Comparison of ENCODE assay signal across 11 cellular contexts in genomic region chr12:131923260-131923659, GRCh38. TPM values are rescaled to one million over a fixed set of nuclear protein-coding genes. Genes with fewer than 3 reads are reported as not detected.
DNase-seq lines count a peak whose midpoint lies in the region; ATAC-seq, FAIRE-seq and TF ChIP-seq lines count a peak whose summit lies in the region.
"Had no signal": no experiment of that assay in that cellular context is flagged by ENCODE, and none has a peak within 500 bp of the region (broad histone marks: within the 10 kb centered on the region; RNA-seq: fewer than 3 reads in every experiment).

No MANE protein-coding gene starts in this region.

- BruUV-seq in GM12878 (replicated peaks; lab: Mats Ljungman, UMichigan), result no TSS peak

- WGBS in GM12878 (ENCODE audit: insufficient coverage, insufficient replicate concordance, low lambda C conversion rate, missing lambda C conversion rate), result 14% methylated on average over 11 of the region's 11 CpGs
- 90% methylated on average over 11 of the region's 11 CpGs for WGBS in smooth muscle cell (ENCODE audit: low lambda C conversion rate)

- FAIRE-seq in GM12878 (lab: Jason Lieb, UNC), result peak; percentile 95

- TF ChIP-seq CTCF in GM12878 (IDR thresholded peaks at IDR 0.05 in 2 of 3, conservative IDR thresholded peaks at IDR 0.05 in 1 of 3; ENCODE audit: control insufficient read depth in 2 of 3, extremely low read depth in 1 of 3, insufficient read depth in 1 of 3, low read depth in 3 of 3, low read length in 3 of 3), result no peak
- no peak for TF ChIP-seq CTCF in smooth muscle cell (IDR thresholded peaks at IDR 0.05; ENCODE audit: borderline replicate concordance, insufficient read depth, poor library complexity, severe bottlenecking)

- intact Hi-C loops in GM12878 (cut with micrococcal nuclease; ENCODE audit: unreplicated experiment), result no loop called here
- intact Hi-C loops in sciatic nerve (cut with DNase I), result no loop called here

- H3K4me2 ChIP-seq in GM12878 (ENCODE audit: control insufficient read depth, insufficient read depth) (peak overlapping the region; percentile 77), smooth muscle cell (no peak overlapping the region)

- RAD21 ChIA-PET in GM12878 (lab: Charles Lee; ENCODE audit: unreplicated experiment), result no interaction called here

- no peaks in the 10 kb centered on the region for H3K9me3 ChIP-seq in GM12878 (replicated peaks; ENCODE audit: control insufficient read depth, insufficient read depth, low read length)
- no peaks in the 10 kb centered on the region for H3K9me3 ChIP-seq in smooth muscle cell (replicated peaks; ENCODE audit: low read depth)
- H3K9me3 ChIP-seq: gastrocnemius medialis had no signal

- CTCF ChIA-PET in GM12878 (lab: Yijun Ruan, JAX), result no interaction called here

- peak; percentile 60 for ATAC-seq in GM18499 (IDR thresholded peaks at IDR 0.05; ENCODE audit: insufficient read depth, unreplicated experiment)
- ATAC-seq in GM21360 (IDR thresholded peaks at IDR 0.05; ENCODE audit: unreplicated experiment), result peak; percentile 70
- peak; percentile 65 for ATAC-seq in HG03064 (IDR thresholded peaks at IDR 0.05; ENCODE audit: low read depth, unreplicated experiment)
- peak; percentile 87 for ATAC-seq in GM12878
- ATAC-seq in sciatic nerve, result no peak
- ATAC-seq: gastrocnemius medialis had no signal

- H3K27me3 ChIP-seq in GM12878 (replicated peaks in 1 of 2; ENCODE audit: control insufficient read depth in 2 of 2, insufficient read depth in 2 of 2, low read length in 1 of 2), result no peaks in the 10 kb centered on the region
- no peaks in the 10 kb centered on the region for H3K27me3 ChIP-seq in smooth muscle cell (ENCODE audit: low read depth)
- H3K27me3 ChIP-seq: gastrocnemius medialis had no signal

- TF ChIP-seq RAD21 in GM12878 (IDR thresholded peaks at IDR 0.05; ENCODE audit: insufficient read depth, low read depth, low read length), result no peak

- SMC1A ChIA-PET in GM12878 (lab: Charles Lee; ENCODE audit: uncharacterized antibody, unreplicated experiment), result no interaction called here

- in situ Hi-C loops in GM12878 (cut with MboI), result no loop called here

- H3K4me1 ChIP-seq in GM12878 (ENCODE audit: control insufficient read depth, insufficient read depth, low read length) (peaks cover 21% of the 10 kb centered on the region), smooth muscle cell (ENCODE audit: low read depth) (no peaks in the 10 kb centered on the region)
- H3K4me1 ChIP-seq: gastrocnemius medialis had no signal

- H3K9ac ChIP-seq in GM12878 (ENCODE audit: control insufficient read depth, insufficient read depth, low read length), result no peak overlapping the region; the same call in 1 of the 2 replicates
- H3K9ac ChIP-seq in smooth muscle cell (ENCODE audit: low read depth), result no peak overlapping the region

- TF ChIP-seq POLR2A in GM12878 (IDR thresholded peaks at IDR 0.05; ENCODE audit: low read depth, low read length), result peak; percentile 71

- peak; percentile 11 to 55; a peak in 2 of 4 replicates for TF ChIP-seq EP300 in GM12878 (IDR thresholded peaks at IDR 0.05; ENCODE audit: borderline replicate concordance in 1 of 2, control insufficient read depth in 1 of 2, low read depth in 2 of 2, low read length in 2 of 2)

- H3K79me2 ChIP-seq in GM12878 (ENCODE audit: control insufficient read depth, insufficient read depth, low read length), result no peaks in the 10 kb centered on the region
- no peaks in the 10 kb centered on the region for H3K79me2 ChIP-seq in smooth muscle cell (ENCODE audit: low read depth)

- H4K20me1 ChIP-seq in GM12878 (ENCODE audit: control insufficient read depth, insufficient read depth) (no peaks in the 10 kb centered on the region), smooth muscle cell (ENCODE audit: low read depth) (no peaks in the 10 kb centered on the region)

- H2AFZ ChIP-seq in GM12878 (ENCODE audit: control insufficient read depth, low read depth, low read length) (peak overlapping the region; percentile 28), smooth muscle cell (ENCODE audit: low read depth) (no peak overlapping the region)

- no peaks in the 10 kb centered on the region for H3F3A ChIP-seq in smooth muscle cell (ENCODE audit: low read depth)

- POLR2A ChIA-PET in GM12878 (lab: Charles Lee), result no interaction called here

- H3K36me3 ChIP-seq in GM12878 (ENCODE audit: control insufficient read depth in 2 of 2, insufficient read depth in 2 of 2, low read length in 1 of 2), result no peaks in the 10 kb centered on the region; a peak in 1 of 4 replicates
- H3K36me3 ChIP-seq in smooth muscle cell (ENCODE audit: low read depth), result no peaks in the 10 kb centered on the region

- H3K4me3 ChIP-seq in GM12878 (no peak overlapping the region), smooth muscle cell (no peak overlapping the region)
- H3K4me3 ChIP-seq: gastrocnemius medialis had no signal

- H3K27ac ChIP-seq in GM12878 (ENCODE audit: control insufficient read depth, insufficient read depth) (peak overlapping the region; percentile 56), smooth muscle cell (ENCODE audit: low read depth) (no peak overlapping the region)

- DNase-seq in GM12878 (ENCODE audit: low read depth, low spot score) (peak; percentile 38), HUDEP-2 (lab: John Stamatoyannopoulos, UW; ENCODE audit: unreplicated experiment in 76 of 76) (no peak), sciatic nerve (ENCODE audit: low spot score) (no peak), NCI-H146 (lab: John Stamatoyannopoulos, UW) (no peak), smooth muscle cell (lab: John Stamatoyannopoulos, UW; ENCODE audit: unreplicated experiment) (no peak)
- DNase-seq: activated CD4-positive, alpha-beta T cell treated with anti-CD3 and anti-CD28 coated beads, Interleukin-2, amount 50 U/mL, for 1 hour; DMS153; gastrocnemius medialis had no signal

TF ChIP-seq in GM12878, 131 proteins besides CTCF, POLR2A, EP300 and RAD21 (continues in another document):
- TF ChIP-seq KAT2A (conservative IDR thresholded peaks at IDR 0.05; ENCODE audit: control insufficient read depth, low read depth, low read length), result no peak

RNA-seq across cellular contexts. Expression of gene PUS1, which starts 5.8 kb away (rescaled TPM):
- total RNA-seq in GM12878 (2013; cell fraction: nucleolus; rRNA removed), result 48.8 and 58.1 TPM in 2 replicates
- total RNA-seq in GM12878 (2014; rRNA removed) (28.7 and 33.5 TPM in 2 replicates), GM12878 (2014; rRNA removed; fragmentation: Illumina TruSeq; extraction: Trizol) (13.7 and 14.9 TPM in 2 replicates), GM12878 (2021) (66.4 and 74.2 TPM in 2 replicates), sciatic nerve (16.3 TPM), smooth muscle cell (2.6 and 22.2 TPM in 2 replicates)
- 18.3 TPM for polyA plus RNA-seq in GM12878 (2011; ENCODE audit: low read depth)
- polyA plus RNA-seq in GM12878 (2011; rRNA removed) (12.6 and 23.2 TPM in 2 replicates), GM12878 (2014; fragmentation: Illumina TruSeq; extraction: Trizol) (7.6 and 17.3 TPM in 2 replicates), GM12878 (2014; fragmentation: Nextera tagmentation; extraction: Ambion mirVana) (1 to 10 TPM; 1.3 to 5.5 TPM), GM12878 (2014; rRNA removed) (42.5 and 62.4 TPM in 2 replicates), GM12878 (2016; fragmentation: Nextera tagmentation; extraction: Ambion mirVana) (10 to 100 TPM; 27.7 to 37.7 TPM), smooth muscle cell (6.6 and 18.5 TPM in 2 replicates)
- 27.6 and 39.0 TPM in 2 replicates for polyA plus RNA-seq in GM12878 (2011; cell fraction: cytosol; rRNA removed)
- 43.3 and 57.3 TPM in 2 replicates for polyA plus RNA-seq in GM12878 (2011; cell fraction: nucleus; rRNA removed)
- polyA plus RNA-seq in GM12878 (2012), result 23.9 and 30.2 TPM in 2 replicates
- 21.6 and 31.2 TPM in 2 replicates for polyA minus RNA-seq in GM12878 (2011; rRNA and poly(A)+ RNA removed)
- 11.5 and 18.8 TPM in 2 replicates for polyA minus RNA-seq in GM12878 (2011; cell fraction: cytosol; rRNA and poly(A)+ RNA removed)
- polyA minus RNA-seq in GM12878 (2011; cell fraction: nucleus; rRNA and poly(A)+ RNA removed), result 13.5 and 30.7 TPM in 2 replicates

RNA-seq across cellular contexts. Expression of gene EP400, which starts 26.5 kb away (rescaled TPM):
- total RNA-seq in GM12878 (2013; cell fraction: nucleolus; rRNA removed), result 82.2 and 87.0 TPM in 2 replicates
- total RNA-seq in GM12878 (2014; rRNA removed) (6.2 and 6.9 TPM in 2 replicates), GM12878 (2014; rRNA removed; fragmentation: Illumina TruSeq; extraction: Trizol) (4.7 and 5.5 TPM in 2 replicates), GM12878 (2021) (39.4 and 44.2 TPM in 2 replicates), sciatic nerve (56.9 TPM), smooth muscle cell (10.9 and 13.6 TPM in 2 replicates)
- 13.0 TPM for polyA plus RNA-seq in GM12878 (2011; ENCODE audit: low read depth)
- polyA plus RNA-seq in GM12878 (2011; rRNA removed) (3.8 and 4.1 TPM in 2 replicates), GM12878 (2014; fragmentation: Illumina TruSeq; extraction: Trizol) (19.2 and 20.7 TPM in 2 replicates), GM12878 (2014; fragmentation: Nextera tagmentation; extraction: Ambion mirVana) (1 to 10 TPM; 4.0 to 6.4 TPM), GM12878 (2014; rRNA removed) (15.9 and 22.1 TPM in 2 replicates), GM12878 (2016; fragmentation: Nextera tagmentation; extraction: Ambion mirVana) (10 to 100 TPM in 1 of 2 experiments, 1 to 10 TPM in 1; 9.8 to 11.7 TPM), smooth muscle cell (6.6 and 9.8 TPM in 2 replicates)
- 4.1 and 6.5 TPM in 2 replicates for polyA plus RNA-seq in GM12878 (2011; cell fraction: cytosol; rRNA removed)
- polyA plus RNA-seq in GM12878 (2011; cell fraction: nucleus; rRNA removed), result 23.4 and 36.1 TPM in 2 replicates
- 16.3 and 19.1 TPM in 2 replicates for polyA plus RNA-seq in GM12878 (2012)
- 10.6 and 13.4 TPM in 2 replicates for polyA minus RNA-seq in GM12878 (2011; rRNA and poly(A)+ RNA removed)
- 9.1 and 9.7 TPM in 2 replicates for polyA minus RNA-seq in GM12878 (2011; cell fraction: cytosol; rRNA and poly(A)+ RNA removed)
- 9.8 and 24.3 TPM in 2 replicates for polyA minus RNA-seq in GM12878 (2011; cell fraction: nucleus; rRNA and poly(A)+ RNA removed)

RNA-seq across cellular contexts. Expression of gene ULK1, which starts 28.8 kb away (rescaled TPM):
- total RNA-seq in GM12878 (2013; cell fraction: nucleolus; rRNA removed), result 23.9 and 25.7 TPM in 2 replicates
- total RNA-seq in GM12878 (2014; rRNA removed) (1.9 and 2.0 TPM in 2 replicates), GM12878 (2014; rRNA removed; fragmentation: Illumina TruSeq; extraction: Trizol) (1.2 and 1.8 TPM in 2 replicates), GM12878 (2021) (14.1 and 15.8 TPM in 2 replicates), sciatic nerve (40.6 TPM), smooth muscle cell (8.1 and 10.5 TPM in 2 replicates)
- polyA plus RNA-seq in GM12878 (2011; ENCODE audit: low read depth), result 19.9 TPM
- polyA plus RNA-seq in GM12878 (2011; rRNA removed) (1.3 and 2.0 TPM in 2 replicates), GM12878 (2014; fragmentation: Illumina TruSeq; extraction: Trizol) (0.57 and 1.7 TPM in 2 replicates), GM12878 (2014; fragmentation: Nextera tagmentation; extraction: Ambion mirVana) (under 1 TPM; 0.13 to 0.55 TPM), GM12878 (2014; rRNA removed) (7.7 and 9.4 TPM in 2 replicates), GM12878 (2016; fragmentation: Nextera tagmentation; extraction: Ambion mirVana) (1 to 10 TPM in 1 of 2 experiments, under 1 TPM in 1; 0.87 to 1.1 TPM), smooth muscle cell (8.5 and 19.9 TPM in 2 replicates)
- polyA plus RNA-seq in GM12878 (2011; cell fraction: cytosol; rRNA removed), result 1.7 and 2.2 TPM in 2 replicates
- 49.6 and 59.3 TPM in 2 replicates for polyA plus RNA-seq in GM12878 (2011; cell fraction: nucleus; rRNA removed)
- polyA plus RNA-seq in GM12878 (2012), result 10.8 and 14.5 TPM in 2 replicates
- 2.0 and 5.2 TPM in 2 replicates for polyA minus RNA-seq in GM12878 (2011; rRNA and poly(A)+ RNA removed)
- polyA minus RNA-seq in GM12878 (2011; cell fraction: cytosol; rRNA and poly(A)+ RNA removed), result 5.9 and 6.0 TPM in 2 replicates
- polyA minus RNA-seq in GM12878 (2011; cell fraction: nucleus; rRNA and poly(A)+ RNA removed), result 8.1 and 13.6 TPM in 2 replicates
